Comparison of ENCODE assay signal across 1 cellular context in genomic region chr3:10193692-10194327, GRCh38.
TF ChIP-seq lines count a peak whose summit lies in the region.

No MANE protein-coding gene starts in this region.

TF ChIP-seq in GM12878, 131 proteins besides CTCF, POLR2A, EP300 and RAD21:
- TF ChIP-seq MEF2A (IDR thresholded peaks at IDR 0.05; ENCODE audit: insufficient read depth, low read depth, low read length) (no peak), MLLT1 (IDR thresholded peaks at IDR 0.05) (peak; percentile 37; the same call in 1 of the 2 replicates)
